In the genomic region with DNA sequence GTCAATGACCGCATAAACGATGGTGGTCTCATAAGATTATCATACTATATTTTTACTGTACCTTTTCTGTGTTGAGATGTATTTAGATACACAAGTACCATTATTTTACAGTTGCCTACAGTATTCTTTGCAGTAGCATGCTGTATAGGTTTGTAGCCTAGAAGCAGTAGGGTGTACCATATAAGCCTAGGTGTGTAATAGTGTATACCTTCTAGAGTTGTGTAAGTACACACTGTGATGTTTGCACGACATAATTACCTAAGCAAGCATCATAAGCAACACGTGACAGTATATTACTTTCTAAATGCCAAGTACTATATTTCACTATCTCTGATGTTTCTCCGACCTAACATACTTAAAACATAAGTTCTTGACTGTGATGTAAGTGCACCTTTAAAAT, we compare ENCODE assay signal across 9 cellular contexts. TPM values are rescaled to one million over a fixed set of nuclear protein-coding genes. Genes with fewer than 3 reads are reported as not detected.
DNase-seq lines count a peak whose midpoint lies in the region; ATAC-seq, FAIRE-seq and TF ChIP-seq lines count a peak whose summit lies in the region.
"Had no signal": no experiment of that assay in that cellular context is flagged by ENCODE, and none has a peak within 500 bp of the region (broad histone marks: within the 10 kb centered on the region; RNA-seq: fewer than 3 reads in every experiment).

No MANE protein-coding gene starts in this region.

- H3K27me3 ChIP-seq in GM12878 (replicated peaks in 1 of 2; ENCODE audit: control insufficient read depth in 2 of 2, insufficient read depth in 2 of 2, low read length in 1 of 2) = no peaks in the 10 kb centered on the region
- no peaks in the 10 kb centered on the region for H3K27me3 ChIP-seq in stomach smooth muscle (ENCODE audit: control insufficient read depth in 1 of 2, insufficient read depth in 2 of 2, low read length in 2 of 2)

- no peak for TF ChIP-seq RAD21 in GM12878 (IDR thresholded peaks at IDR 0.05; ENCODE audit: insufficient read depth, low read depth, low read length)

- in situ Hi-C loops in KBM-7 (cut with MboI; ENCODE audit: low pct_unique_long_range_greater_than_20kb, low sequenced_read_pairs) = no loop called here
- in situ Hi-C loops in GM12878 (cut with MboI) = no loop called here
- in situ Hi-C loops in ACHN (cut with HindIII; ENCODE audit: low pct_ligation_motif_present, low pct_unique_long_range_greater_than_20kb, low sequenced_read_pairs) = no loop called here

- TF ChIP-seq POLR2A in GM12878 (IDR thresholded peaks at IDR 0.05; ENCODE audit: low read depth, low read length) (no peak), H54 (IDR thresholded peaks at IDR 0.05; ENCODE audit: low read depth, low read length) (no peak)

- RAD21 ChIA-PET in GM12878 (lab: Charles Lee; ENCODE audit: unreplicated experiment) = no interaction called here

- POLR2A ChIA-PET in GM12878 (lab: Charles Lee) = no interaction called here

- H3K4me1 ChIP-seq in GM12878 (ENCODE audit: control insufficient read depth, insufficient read depth, low read length) (no peaks in the 10 kb centered on the region), stomach smooth muscle (ENCODE audit: control insufficient read depth, insufficient read depth, low read length) (no peaks in the 10 kb centered on the region)

- H3K4me3 ChIP-seq in GM12878 (peak overlapping the region; percentile 8), stomach smooth muscle (ENCODE audit: low read length in 2 of 2) (peak overlapping the region; percentile 24)

- no peaks in the 10 kb centered on the region for H4K20me1 ChIP-seq in GM12878 (ENCODE audit: control insufficient read depth, insufficient read depth)

- BruUV-seq in GM12878 (replicated peaks; lab: Mats Ljungman, UMichigan) = no TSS peak

- no peak overlapping the region for H3K9ac ChIP-seq in GM12878 (ENCODE audit: control insufficient read depth, insufficient read depth, low read length)
- H3K9ac ChIP-seq in stomach smooth muscle (ENCODE audit: low read length in 2 of 2) = no peak overlapping the region

- peak overlapping the region; percentile 28; the same call in 1 of the 2 replicates for H3K4me2 ChIP-seq in GM12878 (ENCODE audit: control insufficient read depth, insufficient read depth)

- ATAC-seq in GM12878 (peak; percentile 10; the same call in 2 of the 3 replicates), left colon (peak; percentile 57), HG03342 (IDR thresholded peaks at IDR 0.05; ENCODE audit: unreplicated experiment) (no peak)

- SMC1A ChIA-PET in GM12878 (lab: Charles Lee; ENCODE audit: uncharacterized antibody, unreplicated experiment) = no interaction called here

- H3K36me3 ChIP-seq in GM12878 (ENCODE audit: control insufficient read depth in 2 of 2, insufficient read depth in 2 of 2, low read length in 1 of 2) = no peaks in the 10 kb centered on the region
- H3K36me3 ChIP-seq in stomach smooth muscle (ENCODE audit: control insufficient read depth in 2 of 2, insufficient read depth in 2 of 2, low read length in 2 of 2) = no peaks in the 10 kb centered on the region

- 91% methylated on average over 5 of the region's 5 CpGs for WGBS in GM12878 (ENCODE audit: insufficient coverage, insufficient replicate concordance, low lambda C conversion rate, missing lambda C conversion rate)

- no peaks in the 10 kb centered on the region for H3K9me3 ChIP-seq in GM12878 (replicated peaks; ENCODE audit: control insufficient read depth, insufficient read depth, low read length)
- H3K9me3 ChIP-seq in stomach smooth muscle (ENCODE audit: control insufficient read depth in 2 of 2, low read length in 2 of 2) = no peaks in the 10 kb centered on the region

- H3K27ac ChIP-seq in GM12878 (ENCODE audit: control insufficient read depth, insufficient read depth) (no peak overlapping the region), stomach smooth muscle (ENCODE audit: low read length) (no peak overlapping the region)

- CTCF ChIA-PET in GM12878 (lab: Yijun Ruan, JAX) = no interaction called here

- no peak overlapping the region for H2AFZ ChIP-seq in GM12878 (ENCODE audit: control insufficient read depth, low read depth, low read length)

- no peak for TF ChIP-seq EP300 in GM12878 (IDR thresholded peaks at IDR 0.05; ENCODE audit: borderline replicate concordance in 1 of 2, control insufficient read depth in 1 of 2, low read depth in 2 of 2, low read length in 2 of 2)

- intact Hi-C loops in GM12878 (cut with micrococcal nuclease; ENCODE audit: unreplicated experiment) = no loop called here
- intact Hi-C loops in left colon (cut with DNase I, micrococcal nuclease) = no loop called here

- FAIRE-seq in GM12878 (lab: Jason Lieb, UNC) = no peak
- no peak for FAIRE-seq in H54 (lab: Jason Lieb, UNC)

- TF ChIP-seq CTCF in GM12878 (IDR thresholded peaks at IDR 0.05 in 2 of 3, conservative IDR thresholded peaks at IDR 0.05 in 1 of 3; ENCODE audit: control insufficient read depth in 2 of 3, extremely low read depth in 1 of 3, insufficient read depth in 1 of 3, low read depth in 3 of 3, low read length in 3 of 3) = no peak

- peak; percentile 55 for DNase-seq in KBM-7
- no peak for DNase-seq in GM12878 (ENCODE audit: low read depth, low spot score)
- no peak for DNase-seq in left colon
- DNase-seq in ACHN = no peak
- no peak for DNase-seq in H54 (ENCODE audit: insufficient read length, low spot score)
- DNase-seq: islet precursor cell, NCI-H69 had no signal

- peaks cover 33% of the 10 kb centered on the region for H3K79me2 ChIP-seq in GM12878 (ENCODE audit: control insufficient read depth, insufficient read depth, low read length)

TF ChIP-seq in GM12878, 131 proteins besides CTCF, POLR2A, EP300 and RAD21:
- TF ChIP-seq, protein P1, sequence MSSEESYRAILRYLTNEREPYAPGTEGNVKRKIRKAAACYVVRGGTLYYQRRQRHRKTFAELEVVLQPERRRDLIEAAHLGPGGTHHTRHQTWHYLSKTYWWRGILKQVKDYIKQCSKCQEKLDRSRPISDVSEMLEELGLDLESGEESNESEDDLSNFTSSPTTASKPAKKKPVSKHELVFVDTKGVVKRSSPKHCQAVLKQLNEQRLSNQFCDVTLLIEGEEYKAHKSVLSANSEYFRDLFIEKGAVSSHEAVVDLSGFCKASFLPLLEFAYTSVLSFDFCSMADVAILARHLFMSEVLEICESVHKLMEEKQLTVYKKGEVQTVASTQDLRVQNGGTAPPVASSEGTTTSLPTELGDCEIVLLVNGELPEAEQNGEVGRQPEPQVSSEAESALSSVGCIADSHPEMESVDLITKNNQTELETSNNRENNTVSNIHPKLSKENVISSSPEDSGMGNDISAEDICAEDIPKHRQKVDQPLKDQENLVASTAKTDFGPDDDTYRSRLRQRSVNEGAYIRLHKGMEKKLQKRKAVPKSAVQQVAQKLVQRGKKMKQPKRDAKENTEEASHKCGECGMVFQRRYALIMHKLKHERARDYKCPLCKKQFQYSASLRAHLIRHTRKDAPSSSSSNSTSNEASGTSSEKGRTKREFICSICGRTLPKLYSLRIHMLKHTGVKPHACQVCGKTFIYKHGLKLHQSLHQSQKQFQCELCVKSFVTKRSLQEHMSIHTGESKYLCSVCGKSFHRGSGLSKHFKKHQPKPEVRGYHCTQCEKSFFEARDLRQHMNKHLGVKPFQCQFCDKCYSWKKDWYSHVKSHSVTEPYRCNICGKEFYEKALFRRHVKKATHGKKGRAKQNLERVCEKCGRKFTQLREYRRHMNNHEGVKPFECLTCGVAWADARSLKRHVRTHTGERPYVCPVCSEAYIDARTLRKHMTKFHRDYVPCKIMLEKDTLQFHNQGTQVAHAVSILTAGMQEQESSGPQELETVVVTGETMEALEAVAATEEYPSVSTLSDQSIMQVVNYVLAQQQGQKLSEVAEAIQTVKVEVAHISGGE (CRISPR knock-in tag; IDR thresholded peaks at IDR 0.05) = no peak
- no peak for TF ChIP-seq NBN (IDR thresholded peaks at IDR 0.05)
- TF ChIP-seq ZSCAN29 (IDR thresholded peaks at IDR 0.05) = no peak
- no peak for TF ChIP-seq RAD51 (IDR thresholded peaks at IDR 0.05)
- no peak for TF ChIP-seq IRF4 (IDR thresholded peaks at IDR 0.05; ENCODE audit: low read depth, low read length)

RNA-seq across cellular contexts. Expression of a gene that starts 2.7 kb away (rescaled TPM):
- 1.1 and 1.3 TPM in 2 replicates for total RNA-seq in GM12878 (2013; cell fraction: nucleolus; rRNA removed)
- 3.4 TPM in 2 replicates for total RNA-seq in GM12878 (2014; rRNA removed)
- 3.1 and 3.4 TPM in 2 replicates for total RNA-seq in GM12878 (2014; rRNA removed; fragmentation: Illumina TruSeq; extraction: Trizol)
- 2.2 TPM in 2 replicates for total RNA-seq in GM12878 (2021)
- 4.4 TPM for polyA plus RNA-seq in GM12878 (2011; ENCODE audit: low read depth)
- polyA plus RNA-seq in GM12878 (2011; rRNA removed) = 3.1 and 5.8 TPM in 2 replicates
- 0.84 and 0.94 TPM in 2 replicates for polyA plus RNA-seq in GM12878 (2011; cell fraction: cytosol; rRNA removed)
- polyA plus RNA-seq in GM12878 (2011; cell fraction: nucleus; rRNA removed) = 1.8 and 2.0 TPM in 2 replicates
- polyA plus RNA-seq in GM12878 (2012) = 7.4 and 14.4 TPM in 2 replicates
- polyA plus RNA-seq in GM12878 (2014; fragmentation: Illumina TruSeq; extraction: Trizol) = 4.2 and 7.5 TPM in 2 replicates
- polyA plus RNA-seq in GM12878 (2014; fragmentation: Nextera tagmentation; extraction: Ambion mirVana) = 1 to 10 TPM; 2.0 to 3.2 TPM
- polyA plus RNA-seq in GM12878 (2014; rRNA removed) = 1.9 and 2.3 TPM in 2 replicates
- polyA plus RNA-seq in GM12878 (2016; fragmentation: Nextera tagmentation; extraction: Ambion mirVana) = 1 to 10 TPM; 1.4 to 2.6 TPM
- 0.51 and 0.52 TPM in 2 replicates for polyA minus RNA-seq in GM12878 (2011; rRNA and poly(A)+ RNA removed)
- polyA minus RNA-seq in GM12878 (2011; cell fraction: cytosol; rRNA and poly(A)+ RNA removed) = not detected in 2 replicates
- 1.1 TPM in 2 replicates for polyA minus RNA-seq in GM12878 (2011; cell fraction: nucleus; rRNA and poly(A)+ RNA removed)
- 10 to 100 TPM in 1 of 2 donors, 1 to 10 TPM in 1; 7.6 to 16.4 TPM for total RNA-seq in left colon
